Comparison of ENCODE assay signal across 2 cellular contexts in genomic region chr1:157205982-157206381, GRCh38.
DNase-seq lines count a peak whose midpoint lies in the region; ATAC-seq, FAIRE-seq and TF ChIP-seq lines count a peak whose summit lies in the region.
"Not testable (repeated sequence)": the region's sequence is repeated elsewhere in the genome, so short reads cannot be mapped to it uniquely, and the experiment has no call there.

No MANE protein-coding gene starts in this region.

- in situ Hi-C loops in K562 (cut with MboI): not testable (repeated sequence)

- WGBS in K562 (ENCODE audit: insufficient coverage, low coverage, missing lambda C conversion rate): 11% methylated on average over 3 of the region's 3 CpGs

- H4K20me1 ChIP-seq in K562 (replicated peaks; ENCODE audit: control insufficient read depth, insufficient read depth, low read length): not testable (repeated sequence)

- not testable (repeated sequence) for H3K27me3 ChIP-seq in K562 (ENCODE audit: control insufficient read depth in 2 of 2, insufficient read depth in 2 of 2, low read length in 2 of 2)

- TF ChIP-seq POLR2A in K562 (conservative IDR thresholded peaks at IDR 0.05): not testable (repeated sequence)

- not testable (repeated sequence) for H2AFZ ChIP-seq in K562 (ENCODE audit: low read depth, low read length)

- not testable (repeated sequence) for H3K9me1 ChIP-seq in K562 (ENCODE audit: control insufficient read depth, insufficient read depth, low read length)

- CTCF ChIA-PET in HEK293 (lab: Yijun Ruan, JAX): interaction anchor here (2.3 kb wide), 1 partner anchor 9 kb away, joined by 7 read pairs; no protein-coding TSS in a partner anchor
- CTCF ChIA-PET in K562 (lab: Yijun Ruan, JAX; ENCODE audit: low intra/inter-chr PET ratio): not testable (repeated sequence)

- not testable (repeated sequence) for FAIRE-seq in K562 (lab: Jason Lieb, UNC)

- not testable (repeated sequence) for H3K79me2 ChIP-seq in K562 (ENCODE audit: control insufficient read depth, insufficient read depth, low read length)

- not testable (repeated sequence) for H3K4me2 ChIP-seq in K562 (ENCODE audit: insufficient read depth, low read length)

- not testable (repeated sequence) for ATAC-seq in K562

- POLR2A ChIA-PET in HEK293 (lab: Yijun Ruan, JAX): not testable (repeated sequence)
- POLR2A ChIA-PET in K562 (lab: Yijun Ruan, JAX): interaction anchor here (1.2 kb wide), 1 partner anchor 7 kb away, joined by 3 read pairs; no protein-coding TSS in a partner anchor

- H3K4me1 ChIP-seq in HEK293 (ENCODE audit: control insufficient read depth, insufficient read depth, low read length); K562 (replicated peaks in 1 of 2; ENCODE audit: control insufficient read depth in 2 of 2, insufficient read depth in 2 of 2, low read length in 2 of 2): not testable (repeated sequence)

- not testable (repeated sequence) for TF ChIP-seq CTCF in HEK293 (tag by site-specific recombination; IDR thresholded peaks at IDR 0.05); K562 (IDR thresholded peaks at IDR 0.05 in 2 of 3, conservative IDR thresholded peaks at IDR 0.05 in 1 of 3; ENCODE audit: insufficient read depth in 2 of 3, low read depth in 1 of 3, low read length in 3 of 3)

- not testable (repeated sequence) for DNase-seq in K562 (ENCODE audit: extremely low read depth in 1 of 4, low spot score in 3 of 4)

- not testable (repeated sequence) for BruUV-seq in K562 (replicated peaks; lab: Mats Ljungman, UMichigan)

- not testable (repeated sequence) for TF ChIP-seq RAD21 in K562 (CRISPR knock-in tag; conservative IDR thresholded peaks at IDR 0.05 in 1 of 2, IDR thresholded peaks at IDR 0.05 in 1 of 2)

- not testable (repeated sequence) for H3K9me3 ChIP-seq in HEK293 (ENCODE audit: control insufficient read depth, insufficient read depth, low read depth, low read length); K562 (replicated peaks; ENCODE audit: control insufficient read depth, insufficient read depth, low read depth, low read length)

- not testable (repeated sequence) for H3K9ac ChIP-seq in K562 (ENCODE audit: insufficient read depth in 1 of 2, low read depth in 2 of 2, low read length in 2 of 2)

- H3K4me3 ChIP-seq in HEK293 (ENCODE audit: low read depth, low read length); K562: not testable (repeated sequence)

- TF ChIP-seq EP300 in K562 (IDR thresholded peaks at IDR 0.05; ENCODE audit: low read length): not testable (repeated sequence)

- H3K36me3 ChIP-seq in HEK293 (ENCODE audit: control insufficient read depth in 2 of 2, insufficient read depth in 1 of 2, low read length in 2 of 2); K562 (ENCODE audit: control insufficient read depth, insufficient read depth, low read length): not testable (repeated sequence)

- intact Hi-C loops in K562 (cut with micrococcal nuclease): not testable (repeated sequence)

- not testable (repeated sequence) for H3K27ac ChIP-seq in HEK293 (ENCODE audit: extremely low read depth, low read depth, low read length); K562 (ENCODE audit: extremely low read depth, low read depth, low read length)

TF ChIP-seq in HEK293, 187 proteins besides CTCF, POLR2A, EP300 and RAD21:
- TF ChIP-seq ZNF146 (tag by site-specific recombination; IDR thresholded peaks at IDR 0.05): peak; percentile 74

TF ChIP-seq in K562, 482 proteins besides CTCF, POLR2A, EP300 and RAD21:
- TF ChIP-seq BCOR (IDR thresholded peaks at IDR 0.05) (0 out of 2 replicates have a peak, but pooled peaks have one; percentile 9), ZNF146 (CRISPR knock-in tag; IDR thresholded peaks at IDR 0.05; ENCODE audit: unreplicated experiment) (peak; percentile 56)
